Comparison of ENCODE assay signal across 1 cellular context in genomic region chr10:5937016-5937415, GRCh38.
TF ChIP-seq lines count a peak whose summit lies in the region.

No MANE protein-coding gene starts in this region.

TF ChIP-seq in K562, 482 proteins besides CTCF, POLR2A, EP300 and RAD21:
- no peak for TF ChIP-seq HLTF (IDR thresholded peaks at IDR 0.05)
- TF ChIP-seq SMAD1 (IDR thresholded peaks at IDR 0.05; ENCODE audit: low read depth, low read length, partially characterized antibody) = no peak
- TF ChIP-seq ZNF12 (CRISPR knock-in tag; IDR thresholded peaks at IDR 0.05) = no peak
- no peak for TF ChIP-seq ARID4B (CRISPR knock-in tag; IDR thresholded peaks at IDR 0.05)
